Comparison of ENCODE assay signal across 8 cellular contexts in genomic region chr22:41197046-41197807, GRCh38. TPM values are rescaled to one million over a fixed set of nuclear protein-coding genes. Genes with fewer than 3 reads are reported as not detected.
DNase-seq lines count a peak whose midpoint lies in the region; ATAC-seq and FAIRE-seq lines count a peak whose summit lies in the region.

No MANE protein-coding gene starts in this region.

- DNase-seq in DMS114 treated with DMSO at 0.1 percent for 48 hours (lab: John Stamatoyannopoulos, UW; ENCODE audit: unreplicated experiment): peak; percentile 60
- peak; percentile 46 for DNase-seq in SHP77 treated with DMSO at 0.1 percent for 48 hours (lab: John Stamatoyannopoulos, UW)
- peak; percentile 81 for DNase-seq in activated gamma-delta T cell treated with Interleukin-2 at 50 U/mL for 16 hours
- DNase-seq in frontal cortex (ENCODE audit: low spot score in 2 of 2): peak; percentile 97 to 98
- peak; percentile 28 for DNase-seq in stromal cell of bone marrow (ENCODE audit: low read depth)

- no peaks in the 10 kb centered on the region for H3K36me3 ChIP-seq in KOPT-K1 (ENCODE audit: insufficient read depth, low read length)
- H3K36me3 ChIP-seq in neuron (ENCODE audit: insufficient read depth, low read length): no peaks in the 10 kb centered on the region

- no peaks in the 10 kb centered on the region for H3K27me3 ChIP-seq in neuron (ENCODE audit: insufficient read depth, low read length)

- peak overlapping the region; percentile 67 for H3K4me3 ChIP-seq in neuron (ENCODE audit: low read length)

- H3K4me1 ChIP-seq in neuron (ENCODE audit: insufficient read depth, low read length): peaks cover 11% of the 10 kb centered on the region

- H2AFZ ChIP-seq in neuron (ENCODE audit: low read depth, low read length): peak overlapping the region; percentile 98

- no peaks in the 10 kb centered on the region for H3K9me3 ChIP-seq in KOPT-K1 (ENCODE audit: insufficient read depth, low read length, poor library complexity, severe bottlenecking)
- no peaks in the 10 kb centered on the region for H3K9me3 ChIP-seq in neuron (ENCODE audit: low read length)

- ATAC-seq in GM21723 (IDR thresholded peaks at IDR 0.05; ENCODE audit: unreplicated experiment): peak; percentile 64

- no peak for FAIRE-seq in frontal cortex (lab: Jason Lieb, UNC)

- peak overlapping the region; percentile 47 for H3K27ac ChIP-seq in KOPT-K1 (ENCODE audit: low read depth, low read length, poor library complexity, severe bottlenecking)

RNA-seq across cellular contexts. Expression of gene L3MBTL2, which starts 7.9 kb away (rescaled TPM):
- 22.8 TPM for total RNA-seq in frontal cortex

RNA-seq across cellular contexts. Expression of gene CHADL, which starts 43.5 kb away (rescaled TPM):
- total RNA-seq in frontal cortex: 1.6 TPM

Comparison
In these comparisons a context has a peak if more than half of its experiments do, and no peak if none do; other contexts are left out.
1. Peak in every context shown above with its lines: DNase-seq, ATAC-seq, H3K4me3 ChIP-seq and H3K27ac ChIP-seq.
2. DNase-seq: peak in every context shown above with its lines; median percentile 98 in frontal cortex; 81 in activated gamma-delta T cell treated with Interleukin-2 at 50 U/mL for 16 hours; 60 in DMS114 treated with DMSO at 0.1 percent for 48 hours; 46 in SHP77 treated with DMSO at 0.1 percent for 48 hours; 28 in stromal cell of bone marrow.